Comparison of ENCODE assay signal across 10 cellular contexts in genomic region chr20:14700641-14700965, GRCh38.
DNase-seq lines count a peak whose midpoint lies in the region; ATAC-seq and TF ChIP-seq lines count a peak whose summit lies in the region.
"Had no signal": no experiment of that assay in that cellular context is flagged by ENCODE, and none has a peak within 500 bp of the region (broad histone marks: within the 10 kb centered on the region; RNA-seq: fewer than 3 reads in every experiment).

No MANE protein-coding gene starts in this region.

- no peaks in the 10 kb centered on the region for H3K27me3 ChIP-seq in OCI-LY3 (ENCODE audit: low read depth, low read length)
- H3K27me3 ChIP-seq in BE2C, result no peaks in the 10 kb centered on the region

- no peak overlapping the region for H2AFZ ChIP-seq in OCI-LY3 (ENCODE audit: low read depth, low read length)

- no peaks in the 10 kb centered on the region for H4K20me1 ChIP-seq in OCI-LY3 (ENCODE audit: insufficient read depth, low read length)

- H3K4me2 ChIP-seq in OCI-LY3 (ENCODE audit: low read length), result peak overlapping the region; percentile 90

- DNase-seq in ELR (ENCODE audit: low read depth), result peak; percentile 0
- peak; percentile 47 for DNase-seq in kidney glomerular epithelial cell (lab: John Stamatoyannopoulos, UW)
- DNase-seq in germinal center (ENCODE audit: low spot score), result no peak
- DNase-seq in activated CD4-positive, CD25-positive, alpha-beta regulatory T cell (lab: John Stamatoyannopoulos, UW), result no peak
- no peak for DNase-seq in BE2C
- DNase-seq: cortex of kidney had no signal

- peak overlapping the region; percentile 67 for H3K27ac ChIP-seq in OCI-LY3 (ENCODE audit: low read length)

- H3K4me1 ChIP-seq in OCI-LY3 (ENCODE audit: low read length) (peaks cover 25% of the 10 kb centered on the region), BE2C (no peaks in the 10 kb centered on the region; the same call in 1 of the 2 replicates)

- no peaks in the 10 kb centered on the region for H3K79me2 ChIP-seq in OCI-LY3 (ENCODE audit: low read length)

- no peaks in the 10 kb centered on the region for H3K9me3 ChIP-seq in OCI-LY3 (ENCODE audit: insufficient read depth, low read length)
- H3K9me3 ChIP-seq in BE2C, result no peaks in the 10 kb centered on the region

- peak overlapping the region; percentile 40 for H3K9ac ChIP-seq in OCI-LY3 (ENCODE audit: low read length)

- TF ChIP-seq CTCF in OCI-LY3 (IDR thresholded peaks at IDR 0.05; ENCODE audit: low read depth, low read length), result no peak
- TF ChIP-seq CTCF in BE2C (IDR thresholded peaks at IDR 0.05; ENCODE audit: low read depth, low read length), result no peak

- peak overlapping the region; percentile 34 for H3K4me3 ChIP-seq in OCI-LY3 (ENCODE audit: low read length)
- no peak overlapping the region for H3K4me3 ChIP-seq in BE2C (ENCODE audit: low read depth, low read length)

- ATAC-seq in GM21619 (IDR thresholded peaks at IDR 0.05; ENCODE audit: unreplicated experiment) (peak; percentile 63), HG02885 (IDR thresholded peaks at IDR 0.05; ENCODE audit: poor library complexity, unreplicated experiment) (no peak)
- ATAC-seq: Panc1 had no signal

- no peaks in the 10 kb centered on the region for H3K36me3 ChIP-seq in OCI-LY3 (replicated peaks; ENCODE audit: low read depth, low read length)
- no peaks in the 10 kb centered on the region for H3K36me3 ChIP-seq in BE2C

Comparison
In these comparisons a context has a peak if more than half of its experiments do, and no peak if none do; other contexts are left out.
1. DNase-seq: peak in ELR (single experiment) and kidney glomerular epithelial cell (single experiment); none in germinal center (single experiment), activated CD4-positive, CD25-positive, alpha-beta regulatory T cell (0 of 4) and BE2C (single experiment).